1 cellular context compared by ENCODE assay signal in genomic region chr1:214608216-214608783, GRCh38. TPM values are rescaled to one million over a fixed set of nuclear protein-coding genes. Genes with fewer than 3 reads are reported as not detected.
"Had no signal": no experiment of that assay in that cellular context is flagged by ENCODE, and none has a peak within 500 bp of the region (broad histone marks: within the 10 kb centered on the region; RNA-seq: fewer than 3 reads in every experiment).

No MANE protein-coding gene starts in this region.

RNA-seq across cellular contexts. Expression of gene PTPN14, which starts 56.9 kb away (rescaled TPM):
- total RNA-seq: OCI-LY7 had no signal
